ENCODE assay signal across 2 cellular contexts in the genomic region with DNA sequence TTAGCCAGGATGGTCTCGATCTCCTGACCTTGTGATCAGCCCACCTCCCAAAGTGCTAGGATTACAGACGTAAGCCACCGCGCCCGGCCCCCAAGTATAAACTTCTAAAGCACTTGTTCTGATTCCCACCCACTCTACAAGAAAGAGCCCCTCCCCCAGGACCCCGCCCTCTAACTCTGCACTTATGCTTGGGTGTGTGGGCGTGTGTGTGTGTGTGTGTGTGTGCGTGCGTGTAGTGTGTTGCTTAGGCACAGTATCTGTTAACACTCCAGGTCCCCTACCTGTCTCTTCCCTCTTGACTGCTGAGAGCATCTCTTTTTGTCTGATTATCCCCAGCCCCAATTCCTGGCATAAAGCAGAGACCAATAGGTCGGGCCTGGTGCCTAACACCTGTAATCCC.
TF ChIP-seq lines count a peak whose summit lies in the region.

No MANE protein-coding gene starts in this region.

TF ChIP-seq in HepG2, 621 proteins besides CTCF, POLR2A, EP300 and RAD21:
- TF ChIP-seq ZMYM3 (CRISPR knock-in tag; IDR thresholded peaks at IDR 0.05) (0 out of 2 replicates have a peak, but pooled peaks have one; percentile 31), KDM6A (CRISPR knock-in tag; IDR thresholded peaks at IDR 0.05; ENCODE audit: low read depth) (no peak)

TF ChIP-seq in HEK293, 187 proteins besides CTCF, POLR2A, EP300 and RAD21:
- TF ChIP-seq ZNF433 (tag by site-specific recombination; IDR thresholded peaks at IDR 0.05; ENCODE audit: low read depth) (no peak), ZFHX2 (tag by site-specific recombination; conservative IDR thresholded peaks at IDR 0.05) (peak; percentile 79), ZSCAN5A (tag by site-specific recombination; IDR thresholded peaks at IDR 0.05) (no peak), ZNF274 (IDR thresholded peaks at IDR 0.05; ENCODE audit: low read length) (no peak), ZNF274 (tag by site-specific recombination; IDR thresholded peaks at IDR 0.05; ENCODE audit: borderline replicate concordance) (no peak), FEZF1 (tag by site-specific recombination; IDR thresholded peaks at IDR 0.05) (no peak), ZNF211 (tag by site-specific recombination; IDR thresholded peaks at IDR 0.05; ENCODE audit: low read depth) (no peak), ZNF707 (tag by site-specific recombination; IDR thresholded peaks at IDR 0.05) (no peak), ZNF416 (tag by site-specific recombination; IDR thresholded peaks at IDR 0.05) (no peak), PRDM1 (tag by site-specific recombination; IDR thresholded peaks at IDR 0.05) (no peak), KLF1 (tag by site-specific recombination; IDR thresholded peaks at IDR 0.05) (peak; percentile 37; the same call in 1 of the 2 replicates), EGR2 (tag by site-specific recombination; IDR thresholded peaks at IDR 0.05; ENCODE audit: low read depth) (peak; percentile 68)
- TF ChIP-seq, protein P1, sequence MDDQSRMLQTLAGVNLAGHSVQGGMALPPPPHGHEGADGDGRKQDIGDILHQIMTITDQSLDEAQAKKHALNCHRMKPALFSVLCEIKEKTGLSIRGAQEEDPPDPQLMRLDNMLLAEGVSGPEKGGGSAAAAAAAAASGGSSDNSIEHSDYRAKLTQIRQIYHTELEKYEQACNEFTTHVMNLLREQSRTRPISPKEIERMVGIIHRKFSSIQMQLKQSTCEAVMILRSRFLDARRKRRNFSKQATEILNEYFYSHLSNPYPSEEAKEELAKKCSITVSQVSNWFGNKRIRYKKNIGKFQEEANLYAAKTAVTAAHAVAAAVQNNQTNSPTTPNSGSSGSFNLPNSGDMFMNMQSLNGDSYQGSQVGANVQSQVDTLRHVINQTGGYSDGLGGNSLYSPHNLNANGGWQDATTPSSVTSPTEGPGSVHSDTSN (CRISPR knock-in tag; IDR thresholded peaks at IDR 0.05), result no peak
